ENCODE assay signal across 1 cellular context in the genomic region with DNA sequence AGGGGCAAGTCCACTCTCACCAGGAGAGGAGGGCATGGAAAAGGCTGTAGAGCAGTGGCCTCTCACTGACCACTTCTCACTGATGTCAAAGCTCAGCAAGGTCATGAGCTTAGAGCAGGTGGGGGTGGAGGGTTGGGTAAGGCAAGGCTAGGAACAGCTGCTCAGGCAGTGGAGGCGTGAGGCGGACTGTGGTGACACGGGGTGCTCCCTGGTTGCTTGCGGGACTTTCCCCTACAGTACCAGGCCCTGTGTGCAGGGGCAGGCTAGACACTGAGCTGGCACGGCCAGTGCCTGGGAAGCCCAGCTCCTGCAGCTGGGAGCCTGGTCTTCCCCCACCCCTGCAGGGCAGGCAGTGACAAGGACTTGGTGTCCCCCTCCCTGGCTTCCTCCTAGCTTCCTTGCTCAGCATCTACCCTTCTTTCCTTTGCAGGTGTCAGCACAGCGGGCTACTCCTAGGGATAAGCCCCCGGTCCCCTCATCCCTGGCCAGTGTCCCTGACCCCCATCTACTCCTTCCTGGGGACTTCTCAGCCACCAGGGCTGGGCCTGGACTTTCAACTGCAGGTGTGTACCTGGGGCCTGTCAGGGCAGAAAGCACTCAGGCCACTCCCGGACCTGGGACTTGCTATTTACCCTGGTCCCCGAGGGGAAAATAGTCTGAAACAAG.
TF ChIP-seq lines count a peak whose summit lies in the region.

No MANE protein-coding gene starts in this region.

TF ChIP-seq in HepG2, 621 proteins besides CTCF, POLR2A, EP300 and RAD21 (continued from another document and continues in another):
- TF ChIP-seq ZNF350 (CRISPR knock-in tag; IDR thresholded peaks at IDR 0.05; ENCODE audit: borderline replicate concordance, low read depth) (no peak), U2AF1 (optimal IDR thresholded peaks at IDR 0.05; ENCODE audit: low read depth, low read length) (no peak), ZNF749 (CRISPR knock-in tag; IDR thresholded peaks at IDR 0.05; ENCODE audit: borderline replicate concordance) (no peak), ISL2 (CRISPR knock-in tag; IDR thresholded peaks at IDR 0.05) (no peak), SRSF4 (IDR thresholded peaks at IDR 0.05; ENCODE audit: low read depth, low read length, poor library complexity, severe bottlenecking) (no peak), ARID4A (CRISPR knock-in tag; IDR thresholded peaks at IDR 0.05; ENCODE audit: borderline replicate concordance) (peak; percentile 31; the same call in 1 of the 2 replicates), ZNF543 (CRISPR knock-in tag; IDR thresholded peaks at IDR 0.05) (no peak), HDAC2 (CRISPR knock-in tag; IDR thresholded peaks at IDR 0.05) (0 out of 2 replicates have a peak, but pooled peaks have one; percentile 13), ZNF24 (IDR thresholded peaks at IDR 0.05) (no peak), AKAP8 (CRISPR knock-in tag; IDR thresholded peaks at IDR 0.05) (peak; percentile 72), HNF1A (IDR thresholded peaks at IDR 0.05; ENCODE audit: low read depth) (no peak), HNF1A (CRISPR knock-in tag; IDR thresholded peaks at IDR 0.05; ENCODE audit: borderline replicate concordance) (no peak), RFX1 (IDR thresholded peaks at IDR 0.05) (no peak), TFDP2 (CRISPR knock-in tag; IDR thresholded peaks at IDR 0.05) (no peak), HES4 (CRISPR knock-in tag; IDR thresholded peaks at IDR 0.05; ENCODE audit: borderline replicate concordance) (no peak), ZKSCAN8 (CRISPR knock-in tag; IDR thresholded peaks at IDR 0.05; ENCODE audit: borderline replicate concordance) (no peak), HMG20A (CRISPR knock-in tag; IDR thresholded peaks at IDR 0.05; ENCODE audit: borderline replicate concordance) (no peak), ZNF800 (CRISPR knock-in tag; IDR thresholded peaks at IDR 0.05) (no peak), ZNF616 (CRISPR knock-in tag; IDR thresholded peaks at IDR 0.05; ENCODE audit: low read depth) (no peak), ZNF383 (CRISPR knock-in tag; IDR thresholded peaks at IDR 0.05; ENCODE audit: borderline replicate concordance) (no peak), PLRG1 (conservative IDR thresholded peaks at IDR 0.05) (no peak), ZNF547 (CRISPR knock-in tag; IDR thresholded peaks at IDR 0.05) (0 out of 2 replicates have a peak, but pooled peaks have one; percentile 38), FOXC1 (CRISPR knock-in tag; IDR thresholded peaks at IDR 0.05; ENCODE audit: borderline replicate concordance) (peak; percentile 50; the same call in 1 of the 2 replicates), ZNF431 (CRISPR knock-in tag; IDR thresholded peaks at IDR 0.05; ENCODE audit: borderline replicate concordance, low read depth) (no peak), KAT2B (IDR thresholded peaks at IDR 0.05; ENCODE audit: borderline replicate concordance, low read depth, low read length) (no peak), ZNF564 (CRISPR knock-in tag; IDR thresholded peaks at IDR 0.05) (no peak)
- TF ChIP-seq, protein P1, sequence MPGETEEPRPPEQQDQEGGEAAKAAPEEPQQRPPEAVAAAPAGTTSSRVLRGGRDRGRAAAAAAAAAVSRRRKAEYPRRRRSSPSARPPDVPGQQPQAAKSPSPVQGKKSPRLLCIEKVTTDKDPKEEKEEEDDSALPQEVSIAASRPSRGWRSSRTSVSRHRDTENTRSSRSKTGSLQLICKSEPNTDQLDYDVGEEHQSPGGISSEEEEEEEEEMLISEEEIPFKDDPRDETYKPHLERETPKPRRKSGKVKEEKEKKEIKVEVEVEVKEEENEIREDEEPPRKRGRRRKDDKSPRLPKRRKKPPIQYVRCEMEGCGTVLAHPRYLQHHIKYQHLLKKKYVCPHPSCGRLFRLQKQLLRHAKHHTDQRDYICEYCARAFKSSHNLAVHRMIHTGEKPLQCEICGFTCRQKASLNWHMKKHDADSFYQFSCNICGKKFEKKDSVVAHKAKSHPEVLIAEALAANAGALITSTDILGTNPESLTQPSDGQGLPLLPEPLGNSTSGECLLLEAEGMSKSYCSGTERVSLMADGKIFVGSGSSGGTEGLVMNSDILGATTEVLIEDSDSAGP (CRISPR knock-in tag; IDR thresholded peaks at IDR 0.05; ENCODE audit: borderline replicate concordance), result peak; percentile 35; the same call in 1 of the 2 replicates
- TF ChIP-seq, protein P2, sequence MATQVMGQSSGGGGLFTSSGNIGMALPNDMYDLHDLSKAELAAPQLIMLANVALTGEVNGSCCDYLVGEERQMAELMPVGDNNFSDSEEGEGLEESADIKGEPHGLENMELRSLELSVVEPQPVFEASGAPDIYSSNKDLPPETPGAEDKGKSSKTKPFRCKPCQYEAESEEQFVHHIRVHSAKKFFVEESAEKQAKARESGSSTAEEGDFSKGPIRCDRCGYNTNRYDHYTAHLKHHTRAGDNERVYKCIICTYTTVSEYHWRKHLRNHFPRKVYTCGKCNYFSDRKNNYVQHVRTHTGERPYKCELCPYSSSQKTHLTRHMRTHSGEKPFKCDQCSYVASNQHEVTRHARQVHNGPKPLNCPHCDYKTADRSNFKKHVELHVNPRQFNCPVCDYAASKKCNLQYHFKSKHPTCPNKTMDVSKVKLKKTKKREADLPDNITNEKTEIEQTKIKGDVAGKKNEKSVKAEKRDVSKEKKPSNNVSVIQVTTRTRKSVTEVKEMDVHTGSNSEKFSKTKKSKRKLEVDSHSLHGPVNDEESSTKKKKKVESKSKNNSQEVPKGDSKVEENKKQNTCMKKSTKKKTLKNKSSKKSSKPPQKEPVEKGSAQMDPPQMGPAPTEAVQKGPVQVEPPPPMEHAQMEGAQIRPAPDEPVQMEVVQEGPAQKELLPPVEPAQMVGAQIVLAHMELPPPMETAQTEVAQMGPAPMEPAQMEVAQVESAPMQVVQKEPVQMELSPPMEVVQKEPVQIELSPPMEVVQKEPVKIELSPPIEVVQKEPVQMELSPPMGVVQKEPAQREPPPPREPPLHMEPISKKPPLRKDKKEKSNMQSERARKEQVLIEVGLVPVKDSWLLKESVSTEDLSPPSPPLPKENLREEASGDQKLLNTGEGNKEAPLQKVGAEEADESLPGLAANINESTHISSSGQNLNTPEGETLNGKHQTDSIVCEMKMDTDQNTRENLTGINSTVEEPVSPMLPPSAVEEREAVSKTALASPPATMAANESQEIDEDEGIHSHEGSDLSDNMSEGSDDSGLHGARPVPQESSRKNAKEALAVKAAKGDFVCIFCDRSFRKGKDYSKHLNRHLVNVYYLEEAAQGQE (IDR thresholded peaks at IDR 0.05; ENCODE audit: borderline replicate concordance in 1 of 2, low read depth in 1 of 2, low read length in 2 of 2), result no peak
- TF ChIP-seq, protein P3, sequence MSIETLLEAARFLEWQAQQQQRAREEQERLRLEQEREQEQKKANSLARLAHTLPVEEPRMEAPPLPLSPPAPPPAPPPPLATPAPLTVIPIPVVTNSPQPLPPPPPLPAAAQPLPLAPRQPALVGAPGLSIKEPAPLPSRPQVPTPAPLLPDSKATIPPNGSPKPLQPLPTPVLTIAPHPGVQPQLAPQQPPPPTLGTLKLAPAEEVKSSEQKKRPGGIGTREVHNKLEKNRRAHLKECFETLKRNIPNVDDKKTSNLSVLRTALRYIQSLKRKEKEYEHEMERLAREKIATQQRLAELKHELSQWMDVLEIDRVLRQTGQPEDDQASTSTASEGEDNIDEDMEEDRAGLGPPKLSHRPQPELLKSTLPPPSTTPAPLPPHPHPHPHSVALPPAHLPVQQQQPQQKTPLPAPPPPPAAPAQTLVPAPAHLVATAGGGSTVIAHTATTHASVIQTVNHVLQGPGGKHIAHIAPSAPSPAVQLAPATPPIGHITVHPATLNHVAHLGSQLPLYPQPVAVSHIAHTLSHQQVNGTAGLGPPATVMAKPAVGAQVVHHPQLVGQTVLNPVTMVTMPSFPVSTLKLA (IDR thresholded peaks at IDR 0.05), result no peak
